Comparison of ENCODE assay signal across 16 cellular contexts in genomic region chr10:29151011-29151410, GRCh38.
"Had no signal": no experiment of that assay in that cellular context is flagged by ENCODE, and none has a peak within 500 bp of the region (broad histone marks: within the 10 kb centered on the region; RNA-seq: fewer than 3 reads in every experiment).

No MANE protein-coding gene starts in this region.

- ATAC-seq: naive thymus-derived CD4-positive, alpha-beta T cell; pancreas; stimulated activated naive B cell treated with anti-CD40 and anti-IgM and Interleukin-4, amounts not matched to agents 10 μg/mL and 1 μg/mL and 100 μg/mL, for 72 hours; upper lobe of right lung had no signal

- H3K27me3 ChIP-seq: pancreas, right lobe of liver, tibial nerve, upper lobe of right lung, uterus had no signal

- H3K4me3 ChIP-seq: dorsolateral prefrontal cortex, lung, pancreas, right lobe of liver, thoracic aorta, tibial nerve, upper lobe of right lung, uterus had no signal

- DNase-seq: effector CD4-positive, alpha-beta T cell; kidney; midbrain; naive thymus-derived CD4-positive, alpha-beta T cell; nephron progenitor cell; pancreas; right lobe of liver; stimulated activated CD4-positive, alpha-beta T cell treated with anti-CD3 and anti-CD28 coated beads, Interleukin-4, amount 100 ng/mL, for 4 hours; stimulated activated naive B cell treated with anti-CD40 and anti-IgM and Interleukin-4, amounts not matched to agents 10 μg/mL and 1 μg/mL and 100 μg/mL, for 72 hours; upper lobe of right lung; uterus had no signal

- H3K36me3 ChIP-seq: neutrophil, pancreas, right lobe of liver, thoracic aorta, tibial nerve, upper lobe of right lung, uterus had no signal

- H3K9me3 ChIP-seq: neutrophil, pancreas, right lobe of liver, thoracic aorta, tibial nerve, upper lobe of right lung, uterus had no signal

- H3K27ac ChIP-seq: dorsolateral prefrontal cortex, neutrophil, pancreas, right lobe of liver, thoracic aorta, tibial nerve, upper lobe of right lung, uterus had no signal

- H3K4me1 ChIP-seq: pancreas, tibial nerve, upper lobe of right lung, uterus had no signal
